8 cellular contexts compared by ENCODE assay signal in the genomic region with DNA sequence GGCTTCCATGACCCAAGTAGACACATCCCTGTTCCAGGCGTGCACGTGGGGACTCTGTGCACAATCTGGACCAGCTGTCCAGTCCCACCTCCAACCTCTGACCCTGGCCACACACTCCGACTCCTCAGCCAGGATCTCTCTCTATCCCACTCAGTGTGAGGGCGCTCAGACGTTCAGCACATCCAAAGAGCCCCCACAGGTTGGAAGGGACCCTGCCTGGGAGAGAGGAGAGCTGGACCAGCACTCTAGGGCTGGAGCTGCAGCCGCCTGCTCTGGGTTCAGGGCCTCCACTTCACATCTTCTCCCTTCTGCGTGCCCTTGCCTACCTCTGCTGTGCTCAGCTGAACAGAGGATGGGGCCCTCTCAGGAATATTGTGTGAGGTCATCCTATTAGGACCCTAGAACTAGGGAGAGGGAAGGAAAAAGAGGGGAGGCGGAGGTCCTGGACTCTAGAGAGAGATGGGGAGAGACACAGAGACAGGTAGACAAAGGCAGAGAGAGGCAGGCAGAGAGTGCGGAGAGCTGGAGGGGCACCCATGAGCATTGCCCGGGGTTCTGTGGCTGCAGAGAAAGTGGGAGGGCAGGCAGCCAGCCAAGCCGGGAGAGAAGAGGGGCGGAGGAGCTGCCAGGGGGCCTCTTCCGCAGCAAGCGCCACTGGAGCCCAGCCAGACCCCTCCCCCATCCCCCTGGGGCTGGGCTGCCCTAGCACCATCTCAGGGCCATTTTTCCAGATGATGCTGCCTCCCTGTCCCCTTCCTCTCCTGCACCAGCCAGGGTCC. TPM values are rescaled to one million over a fixed set of nuclear protein-coding genes. Genes with fewer than 3 reads are reported as not detected.
DNase-seq lines count a peak whose midpoint lies in the region; ATAC-seq and TF ChIP-seq lines count a peak whose summit lies in the region.

No MANE protein-coding gene starts in this region.

- peaks cover 0 to 37% (median 20%) of the 10 kb centered on the region in 12 donors for H3K4me1 ChIP-seq in heart left ventricle

- no peak overlapping the region for H3K27ac Mint-ChIP-seq in activated naive CD4-positive, alpha-beta T cell treated with anti-CD3 and anti-CD28 coated beads, Interleukin-2, amount 50 U/mL, for 72 hours
- H3K27ac Mint-ChIP-seq in memory B cell, result no peak overlapping the region

- peak in 2 of 4 donors; percentile 2 for ATAC-seq in heart left ventricle
- ATAC-seq in left ventricle myocardium superior, result no peak
- ATAC-seq in activated naive CD4-positive, alpha-beta T cell treated with anti-CD3 and anti-CD28 coated beads, Interleukin-2, amount 50 U/mL, for 72 hours, result peak; percentile 7 to 8
- no peak for ATAC-seq in memory B cell (ENCODE audit: low read depth)
- no peak for ATAC-seq in GM21360 (IDR thresholded peaks at IDR 0.05; ENCODE audit: unreplicated experiment)
- ATAC-seq in GM19351 (IDR thresholded peaks at IDR 0.05; ENCODE audit: unreplicated experiment), result no peak

- DNase-seq in heart left ventricle, result no peak
- no peak for DNase-seq in left ventricle myocardium superior
- no peak for DNase-seq in activated naive CD4-positive, alpha-beta T cell treated with anti-CD3 and anti-CD28 coated beads, Interleukin-2, amount 50 U/mL, for 72 hours (ENCODE audit: low spot score in 2 of 2)
- DNase-seq in memory B cell (ENCODE audit: low spot score in 2 of 2), result no peak
- DNase-seq in NOMO-1 treated with DMSO at 0.1 percent for 48 hours (lab: John Stamatoyannopoulos, UW; ENCODE audit: unreplicated experiment), result no peak
- DNase-seq in activated CD4-positive, alpha-beta T cell treated with anti-CD3 and anti-CD28 coated beads, Interleukin-2, amount 50 U/mL, for 1 hour, result no peak

- WGBS in heart left ventricle, 4 donors, result 48 to 56% (median 52%) methylated on average over 13 to 14 of the region's 14 CpGs

- peaks cover 0 to 20% (median 0%) of the 10 kb centered on the region in 9 donors for H3K27me3 ChIP-seq in heart left ventricle

- H3K9me3 ChIP-seq in heart left ventricle, result no peaks in the 10 kb centered on the region

- H3K27me3 Mint-ChIP-seq in memory B cell, result peaks cover 32% of the 10 kb centered on the region

- no peaks in the 10 kb centered on the region for H3K36me3 ChIP-seq in heart left ventricle

- TF ChIP-seq POLR2A in heart left ventricle (IDR thresholded peaks at IDR 0.05), result no peak

- no peaks in the 10 kb centered on the region for H3K36me3 Mint-ChIP-seq in activated naive CD4-positive, alpha-beta T cell treated with anti-CD3 and anti-CD28 coated beads, Interleukin-2, amount 50 U/mL, for 72 hours
- no peaks in the 10 kb centered on the region for H3K36me3 Mint-ChIP-seq in memory B cell

- H3K4me3 ChIP-seq in heart left ventricle, result peak overlapping the region in 11 of 12 donors; percentile 34 to 65 (median 56)

- intact Hi-C loops in heart left ventricle (cut with DNase I), result no loop called here
- intact Hi-C loops in left ventricle myocardium superior (cut with micrococcal nuclease), result no loop called here

- H3K4me3 Mint-ChIP-seq in memory B cell, result peak overlapping the region; percentile 64

- TF ChIP-seq CTCF in heart left ventricle (IDR thresholded peaks at IDR 0.05), result no peak

- H3K9me3 Mint-ChIP-seq in activated naive CD4-positive, alpha-beta T cell treated with anti-CD3 and anti-CD28 coated beads, Interleukin-2, amount 50 U/mL, for 72 hours, result no peaks in the 10 kb centered on the region
- H3K9me3 Mint-ChIP-seq in memory B cell, result no peaks in the 10 kb centered on the region

- H3K27ac ChIP-seq in heart left ventricle, result no peak overlapping the region

- H3K4me1 Mint-ChIP-seq in memory B cell, result peaks cover 7% of the 10 kb centered on the region

RNA-seq across cellular contexts. Expression of a gene that starts 8.2 kb away (rescaled TPM):
- total RNA-seq in heart left ventricle (100 to 1,000 TPM; 513 to 899 (median 742) TPM), left ventricle myocardium superior (783 TPM)
- 100 to 1,000 TPM; 243 to 339 TPM for polyA plus RNA-seq in heart left ventricle
- 1 to 10 TPM in 1 of 2 donors, under 1 TPM in 1; 0.27 to 5.1 TPM for total RNA-seq in activated naive CD4-positive, alpha-beta T cell treated with anti-CD3 and anti-CD28 coated beads, Interleukin-2, amount 50 U/mL, for 72 hours

RNA-seq across cellular contexts. Expression of a gene that starts 58.0 kb away (rescaled TPM):
- total RNA-seq in heart left ventricle (1 to 10 TPM in 1 of 9 donors, under 1 TPM in 2, not detected in 6; 0.11 to 1.0 (median 0.14) TPM), left ventricle myocardium superior (not detected)
- polyA plus RNA-seq in heart left ventricle, result not detected
- 1 to 10 TPM; 3.2 to 5.1 TPM for total RNA-seq in activated naive CD4-positive, alpha-beta T cell treated with anti-CD3 and anti-CD28 coated beads, Interleukin-2, amount 50 U/mL, for 72 hours

Comparison
In these comparisons a context has a peak if more than half of its experiments do, and no peak if none do; other contexts are left out.
1. ATAC-seq: peak in activated naive CD4-positive, alpha-beta T cell treated with anti-CD3 and anti-CD28 coated beads, Interleukin-2, amount 50 U/mL, for 72 hours (2 of 2); none in left ventricle myocardium superior (single experiment), memory B cell (single experiment), GM21360 (single experiment) and GM19351 (single experiment).
2. RNA of a gene that starts 8.2 kb away (total RNA-seq): 783 TPM in left ventricle myocardium superior (single experiment) and 513 to 899 TPM in heart left ventricle; 0.27 to 5.1 TPM in activated naive CD4-positive, alpha-beta T cell treated with anti-CD3 and anti-CD28 coated beads, Interleukin-2, amount 50 U/mL, for 72 hours; every median in the first group is over 10 times any median in the second.